11 cellular contexts compared by ENCODE assay signal in genomic region chr2:161239416-161240109, GRCh38.
DNase-seq lines count a peak whose midpoint lies in the region; ATAC-seq lines count a peak whose summit lies in the region.
"Had no signal": no experiment of that assay in that cellular context is flagged by ENCODE, and none has a peak within 500 bp of the region (broad histone marks: within the 10 kb centered on the region; RNA-seq: fewer than 3 reads in every experiment).

No MANE protein-coding gene starts in this region.

- no peaks in the 10 kb centered on the region for H3K9me3 Mint-ChIP-seq in activated T-helper 2 cell treated with anti-CD3 and anti-CD28 coated beads, Interferon-gamma antibody, Interleukin-2, Interleukin-4, amounts not matched to agents 10 μg/mL and 5 μg/mL and 100 μg/mL, durations not matched to agents 14 hours and 24 hours and 36 hours
- H3K9me3 Mint-ChIP-seq in stimulated activated naive B cell treated with anti-CD40 and anti-IgM and Interleukin-4, amounts not matched to agents 10 μg/mL and 1 μg/mL and 100 μg/mL, for 72 hours, result no peaks in the 10 kb centered on the region

- H3K27ac Mint-ChIP-seq in activated T-helper 2 cell treated with anti-CD3 and anti-CD28 coated beads, Interferon-gamma antibody, Interleukin-2, Interleukin-4, amounts not matched to agents 10 μg/mL and 5 μg/mL and 100 μg/mL, durations not matched to agents 14 hours and 24 hours and 36 hours, result no peak overlapping the region
- no peak overlapping the region for H3K27ac Mint-ChIP-seq in stimulated activated naive B cell treated with anti-CD40 and anti-IgM and Interleukin-4, amounts not matched to agents 10 μg/mL and 1 μg/mL and 100 μg/mL, for 72 hours

- peaks cover 15% of the 10 kb centered on the region for H3K36me3 Mint-ChIP-seq in activated T-helper 2 cell treated with anti-CD3 and anti-CD28 coated beads, Interferon-gamma antibody, Interleukin-2, Interleukin-4, amounts not matched to agents 10 μg/mL and 5 μg/mL and 100 μg/mL, durations not matched to agents 14 hours and 24 hours and 36 hours (ENCODE audit: low read depth)
- peaks cover 15 to 16% of the 10 kb centered on the region in 2 donors for H3K36me3 Mint-ChIP-seq in stimulated activated naive B cell treated with anti-CD40 and anti-IgM and Interleukin-4, amounts not matched to agents 10 μg/mL and 1 μg/mL and 100 μg/mL, for 72 hours

- H3K4me1 Mint-ChIP-seq in activated T-helper 2 cell treated with anti-CD3 and anti-CD28 coated beads, Interferon-gamma antibody, Interleukin-2, Interleukin-4, amounts not matched to agents 10 μg/mL and 5 μg/mL and 100 μg/mL, durations not matched to agents 14 hours and 24 hours and 36 hours (ENCODE audit: low read depth), result peaks cover 43% of the 10 kb centered on the region
- H3K4me1 Mint-ChIP-seq in stimulated activated naive B cell treated with anti-CD40 and anti-IgM and Interleukin-4, amounts not matched to agents 10 μg/mL and 1 μg/mL and 100 μg/mL, for 72 hours, result peaks cover 20 to 39% of the 10 kb centered on the region in 2 donors

- intact Hi-C loops in activated T-helper 2 cell treated with anti-CD3 and anti-CD28 coated beads, Interferon-gamma antibody, Interleukin-2, Interleukin-4, amounts not matched to agents 10 μg/mL and 5 μg/mL and 100 μg/mL, durations not matched to agents 14 hours and 24 hours and 36 hours (cut with micrococcal nuclease), result loop anchor here (5.0 to 10.0 kb wide), 3 partner anchors 145 to 715 kb away; partner anchors contain the start of gene TBR1

- DNase-seq in DMS 273 (lab: John Stamatoyannopoulos, UW; ENCODE audit: unreplicated experiment) (peak; percentile 17), DMS 273 treated with DMSO at 0.1 percent for 48 hours (lab: John Stamatoyannopoulos, UW) (no peak), inferior parietal cortex (ENCODE audit: extremely low spot score) (peak; percentile 6)
- DNase-seq in activated T-helper 2 cell treated with anti-CD3 and anti-CD28 coated beads, Interferon-gamma antibody, Interleukin-2, Interleukin-4, amounts not matched to agents 10 μg/mL and 5 μg/mL and 100 μg/mL, durations not matched to agents 14 hours and 24 hours and 36 hours (ENCODE audit: low spot score), result no peak
- no peak for DNase-seq in stimulated activated naive B cell treated with anti-CD40 and anti-IgM and Interleukin-4, amounts not matched to agents 10 μg/mL and 1 μg/mL and 100 μg/mL, for 72 hours
- DNase-seq: activated effector memory CD4-positive, alpha-beta T cell treated with anti-CD3 and anti-CD28 coated beads, Interleukin-2, amount 50 U/mL, for 16 hours; NCI-H1417 treated with DMSO at 0.1 percent for 48 hours; SJCRH30 had no signal

- peak overlapping the region; percentile 39 for H3K4me3 Mint-ChIP-seq in activated T-helper 2 cell treated with anti-CD3 and anti-CD28 coated beads, Interferon-gamma antibody, Interleukin-2, Interleukin-4, amounts not matched to agents 10 μg/mL and 5 μg/mL and 100 μg/mL, durations not matched to agents 14 hours and 24 hours and 36 hours (ENCODE audit: low read depth)
- peak overlapping the region; percentile 6 to 25 for H3K4me3 Mint-ChIP-seq in stimulated activated naive B cell treated with anti-CD40 and anti-IgM and Interleukin-4, amounts not matched to agents 10 μg/mL and 1 μg/mL and 100 μg/mL, for 72 hours

- no peak for ATAC-seq in stimulated activated naive B cell treated with anti-CD40 and anti-IgM and Interleukin-4, amounts not matched to agents 10 μg/mL and 1 μg/mL and 100 μg/mL, for 72 hours (replicated peaks)
- no peak for ATAC-seq in GM19035 (IDR thresholded peaks at IDR 0.05; ENCODE audit: unreplicated experiment)
- no peak for ATAC-seq in GM18868 (IDR thresholded peaks at IDR 0.05; ENCODE audit: unreplicated experiment)
- no peak for ATAC-seq in GM18517 (IDR thresholded peaks at IDR 0.05; ENCODE audit: unreplicated experiment)

- H3K27me3 Mint-ChIP-seq in activated T-helper 2 cell treated with anti-CD3 and anti-CD28 coated beads, Interferon-gamma antibody, Interleukin-2, Interleukin-4, amounts not matched to agents 10 μg/mL and 5 μg/mL and 100 μg/mL, durations not matched to agents 14 hours and 24 hours and 36 hours (ENCODE audit: low read depth), result no peaks in the 10 kb centered on the region
- H3K27me3 Mint-ChIP-seq in stimulated activated naive B cell treated with anti-CD40 and anti-IgM and Interleukin-4, amounts not matched to agents 10 μg/mL and 1 μg/mL and 100 μg/mL, for 72 hours, result peaks cover 2 to 4% of the 10 kb centered on the region in 2 donors

Comparison
In these comparisons a context has a peak if more than half of its experiments do, and no peak if none do; other contexts are left out.
1. DNase-seq: peak in DMS 273 (single experiment) and inferior parietal cortex (single experiment); none in DMS 273 treated with DMSO at 0.1 percent for 48 hours (single experiment), activated T-helper 2 cell treated with anti-CD3 and anti-CD28 coated beads, Interferon-gamma antibody, Interleukin-2, Interleukin-4, amounts not matched to agents 10 μg/mL and 5 μg/mL and 100 μg/mL, durations not matched to agents 14 hours and 24 hours and 36 hours (single experiment) and stimulated activated naive B cell treated with anti-CD40 and anti-IgM and Interleukin-4, amounts not matched to agents 10 μg/mL and 1 μg/mL and 100 μg/mL, for 72 hours (single experiment).